Comparison of ENCODE assay signal across 1 cellular context in genomic region chr3:9884555-9885165, GRCh38.
TF ChIP-seq lines count a peak whose summit lies in the region.

No MANE protein-coding gene starts in this region.

TF ChIP-seq in HepG2, 621 proteins besides CTCF, POLR2A, EP300 and RAD21:
- TF ChIP-seq SRSF9 (IDR thresholded peaks at IDR 0.05; ENCODE audit: borderline replicate concordance, insufficient read depth, low read depth, low read length, poor library complexity, severe bottlenecking): no peak
- TF ChIP-seq FOSL2 (CRISPR knock-in tag; IDR thresholded peaks at IDR 0.05): peak; percentile 42
- no peak for TF ChIP-seq ZNF737 (CRISPR knock-in tag; IDR thresholded peaks at IDR 0.05; ENCODE audit: borderline replicate concordance)
- no peak for TF ChIP-seq ZNF652 (CRISPR knock-in tag; IDR thresholded peaks at IDR 0.05; ENCODE audit: borderline replicate concordance, low read depth)
- no peak for TF ChIP-seq FOXP1 (IDR thresholded peaks at IDR 0.05)
- TF ChIP-seq FOXP1 (CRISPR knock-in tag; IDR thresholded peaks at IDR 0.05): no peak
- peak; percentile 90 for TF ChIP-seq ZNF263 (CRISPR knock-in tag; IDR thresholded peaks at IDR 0.05)
- TF ChIP-seq ZHX2 (IDR thresholded peaks at IDR 0.05; ENCODE audit: low read depth): no peak
- no peak for TF ChIP-seq ZHX2 (CRISPR knock-in tag; IDR thresholded peaks at IDR 0.05; ENCODE audit: borderline replicate concordance)
- TF ChIP-seq ZMYM4 (CRISPR knock-in tag; IDR thresholded peaks at IDR 0.05): no peak
- no peak for TF ChIP-seq ZNF761 (CRISPR knock-in tag; conservative IDR thresholded peaks at IDR 0.05)
- no peak for TF ChIP-seq ZNF850 (CRISPR knock-in tag; conservative IDR thresholded peaks at IDR 0.05)
